13 cellular contexts compared by ENCODE assay signal in the genomic region with DNA sequence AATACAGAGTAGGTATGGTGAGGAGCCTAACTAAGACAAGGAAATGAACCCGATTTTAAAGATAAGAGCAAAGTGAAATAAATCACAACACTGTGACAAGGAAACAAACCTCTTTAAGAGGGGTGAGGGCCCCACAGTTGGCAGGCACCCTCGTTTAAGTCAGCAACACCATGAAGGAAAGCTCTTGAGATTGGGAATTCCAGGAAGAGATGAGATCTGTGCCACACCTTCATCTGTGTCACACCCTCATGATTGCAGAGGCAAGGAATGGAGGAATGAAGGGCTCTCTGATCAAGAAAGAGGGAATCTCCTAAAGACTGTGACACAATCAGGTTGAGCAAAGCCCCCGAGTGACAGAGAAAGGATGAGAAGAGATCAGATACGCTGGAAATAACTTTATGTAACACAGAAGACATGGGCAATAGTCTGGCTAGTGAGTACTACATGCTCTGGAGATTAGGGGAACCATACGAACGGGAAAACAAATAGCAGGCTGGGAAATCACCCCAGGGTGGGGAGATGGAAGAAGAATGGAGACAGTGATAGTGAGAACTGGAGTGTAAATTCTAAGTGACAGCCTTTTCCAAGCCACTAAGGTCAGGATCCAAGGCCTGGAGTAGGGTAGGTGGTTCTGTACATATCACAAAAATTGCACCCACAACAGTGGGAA. TPM values are rescaled to one million over a fixed set of nuclear protein-coding genes. Genes with fewer than 3 reads are reported as not detected.
A peak's percentile ranks its signal among the peaks of the same experiment; 100 is the strongest.
DNase-seq lines count a peak whose midpoint lies in the region; ATAC-seq, FAIRE-seq and TF ChIP-seq lines count a peak whose summit lies in the region.
"Not testable (repeated sequence)": the region's sequence is repeated elsewhere in the genome, so short reads cannot be mapped to it uniquely, and the experiment has no call there.
"Had no signal": no experiment of that assay in that cellular context is flagged by ENCODE, and none has a peak within 500 bp of the region (broad histone marks: within the 10 kb centered on the region; RNA-seq: fewer than 3 reads in every experiment).

No MANE protein-coding gene starts in this region.

- H3K9me2 ChIP-seq in HCT116 (ENCODE audit: insufficient read depth), result not testable (repeated sequence)

- not testable (repeated sequence) for H3K4me3 Mint-ChIP-seq in Caco-2 (ENCODE audit: unreplicated experiment); type B pancreatic cell

- 59% methylated on average over 6 of the region's 6 CpGs for WGBS in mammary epithelial cell (ENCODE audit: low coverage, missing lambda C conversion rate)
- WGBS in pancreas, 2 donors, result 51 to 52% methylated on average over 6 of the region's 6 CpGs

- not testable (repeated sequence) for H3K4me3 ChIP-seq in Caco-2 (ENCODE audit: low read depth, low read length); HCT116 (replicated peaks in 1 of 2; ENCODE audit: low read depth in 1 of 2, low read length in 2 of 2); RWPE2 (ENCODE audit: severe bottlenecking); mammary epithelial cell (replicated peaks in 1 of 3; ENCODE audit: insufficient read depth in 1 of 3, low read depth in 2 of 3, low read length in 3 of 3); pancreas

- H3K36me3 Mint-ChIP-seq in Caco-2 (ENCODE audit: insufficient read depth, unreplicated experiment); type B pancreatic cell: not testable (repeated sequence)

- H3K27ac Mint-ChIP-seq in Caco-2 (ENCODE audit: unreplicated experiment), result peak overlapping the region; percentile 4
- H3K27ac Mint-ChIP-seq in type B pancreatic cell, result peak overlapping the region; percentile 93

- dilution Hi-C loops in mammary epithelial cell (cut with HindIII; ENCODE audit: low sequenced_read_pairs), result not testable (repeated sequence)

- H3K27ac ChIP-seq in HCT116 (ENCODE audit: low read depth, low read length); RWPE2 (ENCODE audit: poor library complexity, severe bottlenecking); mammary epithelial cell (ENCODE audit: insufficient read depth, low read depth, low read length); pancreas: not testable (repeated sequence)

- not testable (repeated sequence) for FAIRE-seq in pancreas (lab: Jason Lieb, UNC)

- H2AFZ ChIP-seq in HCT116 (ENCODE audit: low read depth, low read length, poor library complexity, severe bottlenecking) (peak overlapping the region; percentile 21), mammary epithelial cell (ENCODE audit: low read depth, low read length) (peak overlapping the region; percentile 41)

- H3K4me1 ChIP-seq in Caco-2; HCT116 (ENCODE audit: control insufficient read depth in 1 of 2, insufficient read depth in 2 of 2, low read length in 2 of 2); RWPE2 (ENCODE audit: insufficient read depth, poor library complexity, severe bottlenecking); mammary epithelial cell (ENCODE audit: insufficient read depth, low read length); pancreas: not testable (repeated sequence)

- not testable (repeated sequence) for H3K79me2 ChIP-seq in HCT116 (ENCODE audit: insufficient read depth, low read length); mammary epithelial cell (ENCODE audit: insufficient read depth, low read length)

- not testable (repeated sequence) for H3K36me3 ChIP-seq in Caco-2 (ENCODE audit: control insufficient read depth, insufficient read depth, low read length); HCT116 (ENCODE audit: control insufficient read depth in 1 of 2, insufficient read depth in 2 of 2, low read length in 2 of 2); RWPE2 (ENCODE audit: low read depth); mammary epithelial cell (ENCODE audit: insufficient read depth, low read length); pancreas

- POLR2A ChIA-PET in Caco-2 (lab: Charles Lee); HCT116 (lab: Charles Lee): not testable (repeated sequence)

- not testable (repeated sequence) for H3K9me3 ChIP-seq in Caco-2; HCT116 (ENCODE audit: control insufficient read depth in 1 of 2, insufficient read depth in 1 of 2, low read depth in 1 of 2, low read length in 2 of 2); RWPE2 (ENCODE audit: severe bottlenecking); mammary epithelial cell (replicated peaks; ENCODE audit: insufficient read depth, low read length); pancreas

- CTCF ChIA-PET in Caco-2 (lab: Charles Lee); HCT116 (lab: Charles Lee); mammary epithelial cell (lab: Charles Lee; ENCODE audit: low non-redundant PET): not testable (repeated sequence)

- not testable (repeated sequence) for H3K27me3 ChIP-seq in Caco-2 (replicated peaks; ENCODE audit: control insufficient read depth, insufficient read depth, low read length); HCT116 (ENCODE audit: insufficient read depth, low read length); RWPE2 (ENCODE audit: insufficient read depth, poor library complexity, severe bottlenecking); mammary epithelial cell (ENCODE audit: insufficient read depth, low read length); pancreas

- not testable (repeated sequence) for TF ChIP-seq CTCF in Caco-2 (IDR thresholded peaks at IDR 0.05; ENCODE audit: insufficient read depth in 1 of 2, low read depth in 1 of 2, low read length in 1 of 2, severe bottlenecking in 1 of 2, unreplicated experiment in 1 of 2); HCT116 (IDR thresholded peaks at IDR 0.05 in 2 of 3, conservative IDR thresholded peaks at IDR 0.05 in 1 of 3; ENCODE audit: borderline replicate concordance in 1 of 3, insufficient read depth in 1 of 3, low read depth in 2 of 3, low read length in 2 of 3); RWPE2 (IDR thresholded peaks at IDR 0.05; ENCODE audit: poor library complexity, severe bottlenecking); mammary epithelial cell (conservative IDR thresholded peaks at IDR 0.05 in 1 of 2, IDR thresholded peaks at IDR 0.05 in 1 of 2; ENCODE audit: extremely low read depth in 1 of 2, insufficient read depth in 1 of 2, low read depth in 1 of 2, low read length in 2 of 2); pancreas (IDR thresholded peaks at IDR 0.05); type B pancreatic cell (conservative IDR thresholded peaks at IDR 0.05)

- H3K9me3 Mint-ChIP-seq in Caco-2 (ENCODE audit: unreplicated experiment); type B pancreatic cell: not testable (repeated sequence)

- DNase-seq in Caco-2; HCT116 (ENCODE audit: low read depth, low spot score); RWPE2 (ENCODE audit: low spot score); pancreas; type B pancreatic cell (ENCODE audit: extremely low spot score, unreplicated experiment): not testable (repeated sequence)
- peak; percentile 26 for DNase-seq in mammary epithelial cell
- peak in 1 of 2 donors; percentile 56 for DNase-seq in left colon

- H3K27me3 Mint-ChIP-seq in Caco-2 (ENCODE audit: insufficient read depth, unreplicated experiment); type B pancreatic cell: not testable (repeated sequence)

- H3K4me2 ChIP-seq in HCT116 (ENCODE audit: low read length); mammary epithelial cell (ENCODE audit: insufficient read depth, low read depth, low read length): not testable (repeated sequence)

- TF ChIP-seq RAD21 in HCT116 (IDR thresholded peaks at IDR 0.05; ENCODE audit: low read depth), result not testable (repeated sequence)

- BruUV-seq in Caco-2 (replicated peaks; lab: Mats Ljungman, UMichigan); HCT116 (replicated peaks; lab: Mats Ljungman, UMichigan); mammary epithelial cell (replicated peaks; lab: Mats Ljungman, UMichigan): not testable (repeated sequence)

- not testable (repeated sequence) for H3K9ac ChIP-seq in HCT116 (ENCODE audit: low read length); mammary epithelial cell (ENCODE audit: insufficient read depth, low read length)

- H3K4me1 Mint-ChIP-seq in Caco-2 (ENCODE audit: low read depth, unreplicated experiment); type B pancreatic cell (ENCODE audit: unreplicated experiment): not testable (repeated sequence)

- intact Hi-C loops in Caco-2 (cut with micrococcal nuclease; ENCODE audit: unreplicated experiment); HCT116 (cut with micrococcal nuclease); left colon (cut with DNase I, micrococcal nuclease); pancreas (cut with DNase I): not testable (repeated sequence)
- intact Hi-C loops in mammary epithelial cell (cut with micrococcal nuclease), result loop anchor here (5.0 kb wide), 1 partner anchor 38 kb away; no protein-coding TSS in a partner anchor

- not testable (repeated sequence) for ATAC-seq in HCT116
- ATAC-seq in RWPE2 (ENCODE audit: low read depth) (peak; percentile 53; the same call in 2 of the 3 replicates), esophagus mucosa (peak; percentile 25), left colon (peak; percentile 88), pancreas (peak in 3 of 4 donors; percentile 15 to 69 (median 50))

- TF ChIP-seq POLR2A in HCT116 (IDR thresholded peaks at IDR 0.05; ENCODE audit: borderline replicate concordance, extremely low read depth, insufficient read depth, insufficient read length), result not testable (repeated sequence)

- in situ Hi-C loops in mammary epithelial cell (cut with MboI; ENCODE audit: low sequenced_read_pairs in 2 of 2), result not testable (repeated sequence)

- RAD21 ChIA-PET in HCT116 (lab: Charles Lee; ENCODE audit: low non-redundant PET in 1 of 2, low total read pairs in 2 of 2, uncharacterized antibody in 2 of 2, unreplicated experiment in 2 of 2), result not testable (repeated sequence)

- H4K20me1 ChIP-seq in HCT116 (ENCODE audit: insufficient read depth); mammary epithelial cell (ENCODE audit: insufficient read depth, low read length): not testable (repeated sequence)

RNA-seq across cellular contexts. Expression of gene TERB2, which starts 51.7 kb away (rescaled TPM):
- not detected in 2 replicates for total RNA-seq in Caco-2 (2022)
- total RNA-seq in HCT116 (2021; ENCODE audit: unreplicated experiment), result not detected
- not detected in 2 replicates for polyA plus RNA-seq in HCT116 (2012)
- not detected for total RNA-seq in mammary epithelial cell
- not detected for polyA plus RNA-seq in mammary epithelial cell
- polyA minus RNA-seq in mammary epithelial cell, result not detected
- not detected for total RNA-seq in esophagus mucosa
- total RNA-seq in left colon, result not detected
- not detected for total RNA-seq in pancreas
- polyA plus RNA-seq in pancreas, result not detected
- not detected in 2 replicates for total RNA-seq in type B pancreatic cell (ENCODE audit: low replicate concordance)
- total RNA-seq: G401, M059J, Peyer's patch, SJCRH30 had no signal
- polyA plus RNA-seq: A549 had no signal
